In genomic region chr13:51804295-51805172, GRCh38 we compare ENCODE assay signal across 9 cellular contexts. TPM values are rescaled to one million over a fixed set of nuclear protein-coding genes. Genes with fewer than 3 reads are reported as not detected.
A peak's percentile ranks its signal among the peaks of the same experiment; 100 is the strongest.
DNase-seq lines count a peak whose midpoint lies in the region; ATAC-seq and TF ChIP-seq lines count a peak whose summit lies in the region.
"Had no signal": no experiment of that assay in that cellular context is flagged by ENCODE, and none has a peak within 500 bp of the region (broad histone marks: within the 10 kb centered on the region; RNA-seq: fewer than 3 reads in every experiment).

No MANE protein-coding gene starts in this region.

- peak; percentile 26 for DNase-seq in AG20443 (ENCODE audit: low spot score)
- peak; percentile 73 for DNase-seq in activated CD8-positive, alpha-beta memory T cell treated with anti-CD3 and anti-CD28 coated beads, Interleukin-2, amount 50 U/mL, for 48 hours
- DNase-seq in fibroblast of the aortic adventitia (ENCODE audit: low read depth), result no peak

- H3K9ac ChIP-seq in parathyroid adenoma, result peak overlapping the region; percentile 73

- no peaks in the 10 kb centered on the region for H3K9me3 ChIP-seq in parathyroid adenoma (ENCODE audit: control insufficient read depth, low read length)

- peak overlapping the region; percentile 72 for H2AFZ ChIP-seq in parathyroid adenoma

- peaks cover 20% of the 10 kb centered on the region for H3K4me1 ChIP-seq in parathyroid adenoma

- peak overlapping the region; percentile 97 for H3K27ac ChIP-seq in parathyroid adenoma

- peak overlapping the region; percentile 78 for H3K4me3 ChIP-seq in fibroblast of the aortic adventitia (ENCODE audit: low read depth, low read length)
- H3K4me3 ChIP-seq in parathyroid adenoma (ENCODE audit: low read depth, low read length), result peak overlapping the region; percentile 93

- TF ChIP-seq CTCF in fibroblast of the aortic adventitia (IDR thresholded peaks at IDR 0.05; ENCODE audit: insufficient read depth, low read length) (no peak), parathyroid adenoma (IDR thresholded peaks at IDR 0.05) (no peak)

- no peaks in the 10 kb centered on the region for H3K27me3 ChIP-seq in parathyroid adenoma (ENCODE audit: control insufficient read depth, insufficient read depth, low read length)

- peak overlapping the region; percentile 90 for H3K4me2 ChIP-seq in parathyroid adenoma (ENCODE audit: low read length)

- no peaks in the 10 kb centered on the region for H3K79me2 ChIP-seq in parathyroid adenoma

- ATAC-seq in HG03280 (IDR thresholded peaks at IDR 0.05; ENCODE audit: unreplicated experiment) (peak; percentile 1), HG02798 (IDR thresholded peaks at IDR 0.05; ENCODE audit: poor library complexity, unreplicated experiment) (no peak), HG03378 (IDR thresholded peaks at IDR 0.05; ENCODE audit: unreplicated experiment) (no peak), GM21447 (IDR thresholded peaks at IDR 0.05; ENCODE audit: unreplicated experiment) (no peak)

- H3K36me3 ChIP-seq in parathyroid adenoma (ENCODE audit: control insufficient read depth, insufficient read depth, low read length), result no peaks in the 10 kb centered on the region

RNA-seq across cellular contexts. Expression of gene DHRS12, which starts 0.6 kb away (rescaled TPM):
- total RNA-seq in fibroblast of the aortic adventitia (ENCODE audit: low replicate concordance), result 2.0 and 3.8 TPM in 2 replicates

RNA-seq across cellular contexts. Expression of gene TMEM272, which starts 40.4 kb away (rescaled TPM):
- not detected in 2 replicates for total RNA-seq in fibroblast of the aortic adventitia (ENCODE audit: low replicate concordance)

RNA-seq across cellular contexts. Expression of gene CCDC70, which starts 57.2 kb away (rescaled TPM):
- not detected in 2 replicates for total RNA-seq in fibroblast of the aortic adventitia (ENCODE audit: low replicate concordance)
- total RNA-seq: left colon had no signal
